18 cellular contexts compared by ENCODE assay signal in the genomic region with DNA sequence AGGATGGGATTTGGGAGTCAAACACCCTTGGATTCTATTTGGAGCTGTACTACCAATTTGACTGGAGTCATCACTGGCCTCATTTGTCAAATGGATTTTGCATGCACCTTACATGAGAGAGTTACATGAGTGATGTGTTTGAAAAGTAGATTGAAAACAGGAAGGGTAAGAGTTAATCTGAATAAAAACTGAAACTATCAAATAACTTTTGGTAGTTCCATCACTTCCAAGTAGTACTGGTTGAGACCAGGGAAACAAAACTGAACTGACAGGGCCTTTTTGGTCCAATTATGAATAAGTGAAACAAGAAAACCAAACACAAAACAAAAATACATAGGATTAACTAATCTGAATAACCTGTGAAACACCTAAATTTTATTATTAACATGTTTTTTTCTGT. TPM values are rescaled to one million over a fixed set of nuclear protein-coding genes. Genes with fewer than 3 reads are reported as not detected.
DNase-seq lines count a peak whose midpoint lies in the region; ATAC-seq, FAIRE-seq and TF ChIP-seq lines count a peak whose summit lies in the region.
"Had no signal": no experiment of that assay in that cellular context is flagged by ENCODE, and none has a peak within 500 bp of the region (broad histone marks: within the 10 kb centered on the region; RNA-seq: fewer than 3 reads in every experiment).

No MANE protein-coding gene starts in this region.

- POLR2A ChIA-PET in activated CD4-positive, alpha-beta memory T cell treated with anti-CD3 and anti-CD28 coated beads, Interleukin-2, amount 10 ng/mL, durations not matched to agents 7 days and 5 days (lab: Charles Lee), result no interaction called here

- H3K4me1 Mint-ChIP-seq in activated T-cell treated with anti-CD3 and anti-CD28 coated beads, Interleukin-2, amount 50 U/mL, for 24 hours (ENCODE audit: low read depth), result peaks cover 37% of the 10 kb centered on the region
- peaks cover 33% of the 10 kb centered on the region for H3K4me1 Mint-ChIP-seq in activated CD4-positive, alpha-beta memory T cell treated with anti-CD3 and anti-CD28 coated beads, Interleukin-2, amount 10 ng/mL, durations not matched to agents 7 days and 5 days
- peaks cover 8 to 15% of the 10 kb centered on the region in 2 donors for H3K4me1 Mint-ChIP-seq in immature natural killer cell

- no peak for DNase-seq in activated T-cell treated with anti-CD3 and anti-CD28 coated beads, Interleukin-2, amount 50 U/mL, for 24 hours
- no peak for DNase-seq in activated T-cell treated with anti-CD3 and anti-CD28 coated beads for 4 hours
- no peak for DNase-seq in GM12891 (ENCODE audit: insufficient read length, low spot score)
- DNase-seq in activated CD4-positive, alpha-beta memory T cell treated with anti-CD3 and anti-CD28 coated beads, Interleukin-2, amount 10 ng/mL, durations not matched to agents 7 days and 5 days, result no peak
- DNase-seq in immature natural killer cell, result no peak
- no peak for DNase-seq in NCI-H2171 treated with DMSO at 0.1 percent for 48 hours (lab: John Stamatoyannopoulos, UW)
- DNase-seq: AML-193, Caco-2, DMS53, GOT3, NCI-H1417, NCI-H1930, NCI-H2171, NCI-H774 had no signal

- TF ChIP-seq POLR2A in GM12891 (IDR thresholded peaks at IDR 0.05; ENCODE audit: low read depth, low read length), result no peak

- ATAC-seq in HG02798 (IDR thresholded peaks at IDR 0.05; ENCODE audit: poor library complexity, unreplicated experiment), result no peak
- ATAC-seq: Panc1 had no signal

- H3K27ac Mint-ChIP-seq in activated T-cell treated with anti-CD3 and anti-CD28 coated beads, Interleukin-2, amount 50 U/mL, for 24 hours, result peak overlapping the region; percentile 87
- H3K27ac Mint-ChIP-seq in activated CD4-positive, alpha-beta memory T cell treated with anti-CD3 and anti-CD28 coated beads, Interleukin-2, amount 10 ng/mL, durations not matched to agents 7 days and 5 days, result peak overlapping the region; percentile 15
- H3K27ac Mint-ChIP-seq in immature natural killer cell, result peak overlapping the region in 4 of 6 donors; percentile 22 to 65 (median 44)

- H3K4me3 Mint-ChIP-seq in activated T-cell treated with anti-CD3 and anti-CD28 coated beads, Interleukin-2, amount 50 U/mL, for 24 hours, result no peak overlapping the region
- H3K4me3 Mint-ChIP-seq in activated CD4-positive, alpha-beta memory T cell treated with anti-CD3 and anti-CD28 coated beads, Interleukin-2, amount 10 ng/mL, durations not matched to agents 7 days and 5 days, result no peak overlapping the region
- no peak overlapping the region for H3K4me3 Mint-ChIP-seq in immature natural killer cell

- no peaks in the 10 kb centered on the region for H3K9me3 Mint-ChIP-seq in activated T-cell treated with anti-CD3 and anti-CD28 coated beads, Interleukin-2, amount 50 U/mL, for 24 hours
- H3K9me3 Mint-ChIP-seq in activated CD4-positive, alpha-beta memory T cell treated with anti-CD3 and anti-CD28 coated beads, Interleukin-2, amount 10 ng/mL, durations not matched to agents 7 days and 5 days, result no peaks in the 10 kb centered on the region
- no peaks in the 10 kb centered on the region for H3K9me3 Mint-ChIP-seq in immature natural killer cell

- peak; percentile 33 for FAIRE-seq in GM12891 (lab: Jason Lieb, UNC)
- FAIRE-seq: GM12892, HTR-8/SVneo had no signal

- peaks cover 94% of the 10 kb centered on the region for H3K36me3 Mint-ChIP-seq in activated T-cell treated with anti-CD3 and anti-CD28 coated beads, Interleukin-2, amount 50 U/mL, for 24 hours (ENCODE audit: low read depth)
- peaks cover 81% of the 10 kb centered on the region for H3K36me3 Mint-ChIP-seq in activated CD4-positive, alpha-beta memory T cell treated with anti-CD3 and anti-CD28 coated beads, Interleukin-2, amount 10 ng/mL, durations not matched to agents 7 days and 5 days (ENCODE audit: low read depth)
- H3K36me3 Mint-ChIP-seq in immature natural killer cell, result peaks cover 34 to 55% (median 36%) of the 10 kb centered on the region in 3 donors

- no peaks in the 10 kb centered on the region for H3K27me3 Mint-ChIP-seq in activated T-cell treated with anti-CD3 and anti-CD28 coated beads, Interleukin-2, amount 50 U/mL, for 24 hours
- no peaks in the 10 kb centered on the region for H3K27me3 Mint-ChIP-seq in activated CD4-positive, alpha-beta memory T cell treated with anti-CD3 and anti-CD28 coated beads, Interleukin-2, amount 10 ng/mL, durations not matched to agents 7 days and 5 days
- no peaks in the 10 kb centered on the region for H3K27me3 Mint-ChIP-seq in immature natural killer cell (ENCODE audit: low read depth in 3 of 3)

- CTCF ChIA-PET in activated CD4-positive, alpha-beta memory T cell treated with anti-CD3 and anti-CD28 coated beads, Interleukin-2, amount 10 ng/mL, durations not matched to agents 7 days and 5 days (lab: Charles Lee), result interaction anchor here (1.1 to 2.3 kb wide), 2 partner anchors 19 to 61 kb away, joined by 5 to 6 read pairs; no protein-coding TSS in a partner anchor

TF ChIP-seq in GM12891, 5 proteins besides CTCF, POLR2A, EP300 and RAD21:
- TF ChIP-seq POU2F2 (IDR thresholded peaks at IDR 0.05; ENCODE audit: low read depth, low read length) (no peak), PAX5 (IDR thresholded peaks at IDR 0.05; ENCODE audit: insufficient read depth, low read length, severe bottlenecking) (no peak)

RNA-seq across cellular contexts. Expression of gene NUCKS1, which starts 30.2 kb away (rescaled TPM):
- 35.9 TPM for polyA plus RNA-seq in GM12891 (2012; ENCODE audit: low read depth, missing spikeins)
- total RNA-seq in activated CD4-positive, alpha-beta memory T cell treated with anti-CD3 and anti-CD28 coated beads, Interleukin-2, amount 10 ng/mL, durations not matched to agents 7 days and 5 days, result 100 to 1,000 TPM; 163 to 185 TPM
- polyA plus RNA-seq in immature natural killer cell, result 10 to 100 TPM in 2 of 3 donors, 1 to 10 TPM in 1; 7.8 to 20.3 (median 18.9) TPM

RNA-seq across cellular contexts. Expression of gene SLC45A3, which starts 39.5 kb away (rescaled TPM):
- polyA plus RNA-seq in GM12891 (2012; ENCODE audit: low read depth, missing spikeins), result 1.4 TPM
- under 1 TPM in 1 of 2 experiments, not detected in 1; 0.18 TPM for total RNA-seq in activated CD4-positive, alpha-beta memory T cell treated with anti-CD3 and anti-CD28 coated beads, Interleukin-2, amount 10 ng/mL, durations not matched to agents 7 days and 5 days
- polyA plus RNA-seq in immature natural killer cell, result not detected

RNA-seq across cellular contexts. Expression of gene RAB29, which starts 55.5 kb away (rescaled TPM):
- 5.3 TPM for polyA plus RNA-seq in GM12891 (2012; ENCODE audit: low read depth, missing spikeins)
- 10 to 100 TPM; 67.6 to 72.3 TPM for total RNA-seq in activated CD4-positive, alpha-beta memory T cell treated with anti-CD3 and anti-CD28 coated beads, Interleukin-2, amount 10 ng/mL, durations not matched to agents 7 days and 5 days
- 100 to 1,000 TPM; 156 to 206 (median 197) TPM for polyA plus RNA-seq in immature natural killer cell

Comparison
In these comparisons a context has a peak if more than half of its experiments do, and no peak if none do; other contexts are left out.
1. H3K27ac Mint-ChIP-seq: peak in every context shown above with its lines; median percentile 87 in activated T-cell treated with anti-CD3 and anti-CD28 coated beads, Interleukin-2, amount 50 U/mL, for 24 hours; 44 in immature natural killer cell; 15 in activated CD4-positive, alpha-beta memory T cell treated with anti-CD3 and anti-CD28 coated beads, Interleukin-2, amount 10 ng/mL, durations not matched to agents 7 days and 5 days.